ENCODE assay signal across 8 cellular contexts in genomic region chr19:1251233-1251502, GRCh38. TPM values are rescaled to one million over a fixed set of nuclear protein-coding genes. Genes with fewer than 3 reads are reported as not detected.
DNase-seq lines count a peak whose midpoint lies in the region; ATAC-seq, FAIRE-seq and TF ChIP-seq lines count a peak whose summit lies in the region.

No MANE protein-coding gene starts in this region.

- DNase-seq in activated naive CD4-positive, alpha-beta T cell treated with anti-CD3 and anti-CD28 coated beads for 36 hours = peak; percentile 82
- no peak for DNase-seq in activated naive CD4-positive, alpha-beta T cell treated with Interleukin-2 at 50 U/mL for 16 hours
- peak; percentile 70 to 74 for DNase-seq in SJCRH30
- peak; percentile 64 for DNase-seq in epithelial cell of esophagus (ENCODE audit: low read depth)
- peak in 1 of 10 donors; percentile 61 for DNase-seq in naive thymus-derived CD8-positive, alpha-beta T cell
- DNase-seq in GM19238 (ENCODE audit: insufficient read length, low spot score) = no peak
- DNase-seq in H54 (ENCODE audit: insufficient read length, low spot score) = no peak
- DNase-seq in DMS153 treated with DMSO at 0.1 percent for 48 hours (lab: John Stamatoyannopoulos, UW; ENCODE audit: unreplicated experiment) = no peak

- no peak for TF ChIP-seq POLR2A in H54 (IDR thresholded peaks at IDR 0.05; ENCODE audit: low read depth, low read length)

- H3K9me3 ChIP-seq in SJCRH30 (replicated peaks) = no peaks in the 10 kb centered on the region

- H3K27me3 ChIP-seq in SJCRH30 = no peaks in the 10 kb centered on the region

- peaks cover 40% of the 10 kb centered on the region for H3K36me3 ChIP-seq in SJCRH30

- CTCF ChIA-PET in activated naive CD4-positive, alpha-beta T cell treated with anti-CD3 and anti-CD28 coated beads for 36 hours (lab: Charles Lee) = interaction anchor here (1.0 kb wide), 1 partner anchor 16 kb away, joined by 3 read pairs; no protein-coding TSS in a partner anchor

- no peaks in the 10 kb centered on the region for H3K9me3 Mint-ChIP-seq in activated naive CD4-positive, alpha-beta T cell treated with anti-CD3 and anti-CD28 coated beads for 36 hours
- H3K9me3 Mint-ChIP-seq in naive thymus-derived CD8-positive, alpha-beta T cell = no peaks in the 10 kb centered on the region

- H3K27ac ChIP-seq in SJCRH30 = peak overlapping the region; percentile 35; the same call in 1 of the 2 replicates

- peak overlapping the region; percentile 98 for H3K27ac Mint-ChIP-seq in activated naive CD4-positive, alpha-beta T cell treated with anti-CD3 and anti-CD28 coated beads for 36 hours
- H3K27ac Mint-ChIP-seq in naive thymus-derived CD8-positive, alpha-beta T cell = peak overlapping the region; percentile 87 to 97 (median 94)

- TF ChIP-seq CTCF in epithelial cell of esophagus (IDR thresholded peaks at IDR 0.05; ENCODE audit: insufficient read depth, low read depth, low read length, missing control alignments) = no peak

- intact Hi-C loops in activated naive CD4-positive, alpha-beta T cell treated with anti-CD3 and anti-CD28 coated beads for 36 hours (cut with micrococcal nuclease) = loop anchor here (5.0 kb wide), 3 partner anchors 184 to 454 kb away; partner anchors contain the start of genes ARHGAP45 and PTBP1

- H3K27me3 Mint-ChIP-seq in activated naive CD4-positive, alpha-beta T cell treated with anti-CD3 and anti-CD28 coated beads for 36 hours (ENCODE audit: low read depth) = no peaks in the 10 kb centered on the region
- H3K27me3 Mint-ChIP-seq in naive thymus-derived CD8-positive, alpha-beta T cell = peaks cover 0 to 3% (median 0%) of the 10 kb centered on the region in 5 donors

- peaks cover 16% of the 10 kb centered on the region for H3K4me1 ChIP-seq in SJCRH30

- peaks cover 25% of the 10 kb centered on the region for H3K36me3 Mint-ChIP-seq in activated naive CD4-positive, alpha-beta T cell treated with anti-CD3 and anti-CD28 coated beads for 36 hours (ENCODE audit: low read depth)
- peaks cover 0 to 20% (median 0%) of the 10 kb centered on the region in 3 donors for H3K36me3 Mint-ChIP-seq in naive thymus-derived CD8-positive, alpha-beta T cell

- POLR2A ChIA-PET in naive thymus-derived CD8-positive, alpha-beta T cell (lab: Charles Lee) = interaction anchor here (0.6 to 13.6 kb wide), 6 partner anchors 13 to 175 kb away, joined by 3 to 480 read pairs (median 6); partner anchors contain the start of genes CIRBP and FAM174C

- FAIRE-seq in H54 (lab: Jason Lieb, UNC) = no peak

- peak overlapping the region; percentile 78 for H3K4me3 ChIP-seq in SJCRH30
- H3K4me3 ChIP-seq in epithelial cell of esophagus (ENCODE audit: low read length) = peak overlapping the region; percentile 75

- H3K4me1 Mint-ChIP-seq in activated naive CD4-positive, alpha-beta T cell treated with anti-CD3 and anti-CD28 coated beads for 36 hours (ENCODE audit: low read depth) = peaks cover 12% of the 10 kb centered on the region
- H3K4me1 Mint-ChIP-seq in naive thymus-derived CD8-positive, alpha-beta T cell = peaks cover 10 to 29% (median 19%) of the 10 kb centered on the region in 4 donors

- ATAC-seq in naive thymus-derived CD8-positive, alpha-beta T cell = no peak

- H3K4me3 Mint-ChIP-seq in activated naive CD4-positive, alpha-beta T cell treated with anti-CD3 and anti-CD28 coated beads for 36 hours = peak overlapping the region; percentile 98
- H3K4me3 Mint-ChIP-seq in naive thymus-derived CD8-positive, alpha-beta T cell = peak overlapping the region; percentile 88 to 96 (median 94)

RNA-seq across cellular contexts. Expression of gene MIDN, which starts 2.8 kb away (rescaled TPM):
- total RNA-seq in activated naive CD4-positive, alpha-beta T cell treated with anti-CD3 and anti-CD28 coated beads for 36 hours = 10 to 100 TPM; 50.1 to 52.9 TPM
- 9.1 TPM in 2 replicates for total RNA-seq in SJCRH30 (2014; rRNA removed; shearing (Covaris generic))
- 10 to 100 TPM; 31.2 to 35.4 TPM for total RNA-seq in naive thymus-derived CD8-positive, alpha-beta T cell
- 1 to 10 TPM; 1.1 to 8.2 (median 6.6) TPM for polyA plus RNA-seq in naive thymus-derived CD8-positive, alpha-beta T cell

RNA-seq across cellular contexts. Expression of gene ATP5F1D, which starts 9.6 kb away (rescaled TPM):
- 100 to 1,000 TPM; 153 TPM for total RNA-seq in activated naive CD4-positive, alpha-beta T cell treated with anti-CD3 and anti-CD28 coated beads for 36 hours
- 25.5 and 32.2 TPM in 2 replicates for total RNA-seq in SJCRH30 (2014; rRNA removed; shearing (Covaris generic))
- 10 to 100 TPM; 83.9 to 89.0 TPM for total RNA-seq in naive thymus-derived CD8-positive, alpha-beta T cell
- 100 to 1,000 TPM; 214 to 264 (median 262) TPM for polyA plus RNA-seq in naive thymus-derived CD8-positive, alpha-beta T cell

RNA-seq across cellular contexts. Expression of gene CBARP, which starts 13.4 kb away (rescaled TPM):
- total RNA-seq in activated naive CD4-positive, alpha-beta T cell treated with anti-CD3 and anti-CD28 coated beads for 36 hours = 1 to 10 TPM in 1 of 2 experiments, under 1 TPM in 1; 0.77 to 1.1 TPM
- total RNA-seq in SJCRH30 (2014; rRNA removed; shearing (Covaris generic)) = 1.2 and 1.9 TPM in 2 replicates
- not detected for total RNA-seq in naive thymus-derived CD8-positive, alpha-beta T cell
- polyA plus RNA-seq in naive thymus-derived CD8-positive, alpha-beta T cell = not detected

RNA-seq across cellular contexts. Expression of gene CIRBP, which starts 18.0 kb away (rescaled TPM):
- total RNA-seq in activated naive CD4-positive, alpha-beta T cell treated with anti-CD3 and anti-CD28 coated beads for 36 hours = 100 to 1,000 TPM; 167 to 183 TPM
- 159 and 181 TPM in 2 replicates for total RNA-seq in SJCRH30 (2014; rRNA removed; shearing (Covaris generic))
- 100 to 1,000 TPM; 565 to 579 TPM for total RNA-seq in naive thymus-derived CD8-positive, alpha-beta T cell
- polyA plus RNA-seq in naive thymus-derived CD8-positive, alpha-beta T cell = 100 to 1,000 TPM; 204 to 273 (median 262) TPM

RNA-seq across cellular contexts. Expression of gene FAM174C, which starts 24.2 kb away (rescaled TPM):
- 10 to 100 TPM; 62.8 to 65.3 TPM for total RNA-seq in activated naive CD4-positive, alpha-beta T cell treated with anti-CD3 and anti-CD28 coated beads for 36 hours
- total RNA-seq in SJCRH30 (2014; rRNA removed; shearing (Covaris generic)) = 22.3 and 25.1 TPM in 2 replicates
- total RNA-seq in naive thymus-derived CD8-positive, alpha-beta T cell = 10 to 100 TPM; 46.3 to 47.5 TPM
- 100 to 1,000 TPM in 1 of 3 donors, 10 to 100 TPM in 2; 66.7 to 104 (median 95.5) TPM for polyA plus RNA-seq in naive thymus-derived CD8-positive, alpha-beta T cell

Comparison
In these comparisons a context has a peak if more than half of its experiments do, and no peak if none do; other contexts are left out.
1. DNase-seq: peak in activated naive CD4-positive, alpha-beta T cell treated with anti-CD3 and anti-CD28 coated beads for 36 hours (single experiment), SJCRH30 (2 of 2) and epithelial cell of esophagus (single experiment); none in activated naive CD4-positive, alpha-beta T cell treated with Interleukin-2 at 50 U/mL for 16 hours (single experiment), GM19238 (single experiment), H54 (single experiment) and DMS153 treated with DMSO at 0.1 percent for 48 hours (single experiment).